In genomic region chr16:29709657-29710056, GRCh38 we compare ENCODE assay signal across 3 cellular contexts. TPM values are rescaled to one million over a fixed set of nuclear protein-coding genes. Genes with fewer than 3 reads are reported as not detected.
"Had no signal": no experiment of that assay in that cellular context is flagged by ENCODE, and none has a peak within 500 bp of the region (broad histone marks: within the 10 kb centered on the region; RNA-seq: fewer than 3 reads in every experiment).

No MANE protein-coding gene starts in this region.

RNA-seq across cellular contexts. Expression of gene C16orf54, which starts 36.1 kb away (rescaled TPM):
- total RNA-seq: dermis blood vessel endothelial cell, fibroblast of villous mesenchyme, myocyte had no signal

RNA-seq across cellular contexts. Expression of gene SPN, which starts 46.6 kb away (rescaled TPM):
- total RNA-seq: dermis blood vessel endothelial cell, fibroblast of villous mesenchyme, myocyte had no signal
